ENCODE assay signal across 14 cellular contexts in the genomic region with DNA sequence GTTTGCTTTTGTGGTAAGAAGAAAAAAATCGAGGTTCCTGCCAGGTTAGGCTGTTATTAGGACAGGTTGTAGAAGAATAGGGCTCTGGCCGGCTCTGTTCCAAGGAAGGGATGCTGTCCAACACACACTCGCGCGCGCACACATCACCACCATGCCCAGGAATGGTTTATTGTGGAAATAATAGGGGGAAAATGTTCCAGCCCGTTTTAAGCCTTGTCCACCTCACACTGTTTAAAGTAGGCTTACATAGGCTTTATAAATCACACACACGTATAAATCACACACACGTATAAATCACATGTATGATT. TPM values are rescaled to one million over a fixed set of nuclear protein-coding genes. Genes with fewer than 3 reads are reported as not detected.
DNase-seq lines count a peak whose midpoint lies in the region; ATAC-seq and TF ChIP-seq lines count a peak whose summit lies in the region.
"Had no signal": no experiment of that assay in that cellular context is flagged by ENCODE, and none has a peak within 500 bp of the region (broad histone marks: within the 10 kb centered on the region; RNA-seq: fewer than 3 reads in every experiment).

No MANE protein-coding gene starts in this region.

- POLR2A ChIA-PET in activated B cell treated with CpG ODN at 0.5 μM for 24 hours (lab: Charles Lee) (no interaction called here), HEK293T (lab: Yijun Ruan, JAX) (no interaction called here)

- H3K4me1 ChIP-seq in GM23338 (ENCODE audit: insufficient read depth) (peaks cover 4% of the 10 kb centered on the region), skeletal muscle tissue (ENCODE audit: control insufficient read depth in 3 of 3, insufficient read depth in 3 of 3, low read length in 3 of 3) (peaks cover 17 to 19% (median 17%) of the 10 kb centered on the region in 3 donors)

- no peak overlapping the region for H3K27ac ChIP-seq in GM23338 (ENCODE audit: low read depth)
- no peak overlapping the region for H3K27ac ChIP-seq in skeletal muscle tissue (ENCODE audit: low read depth, low read length)
- H3K27ac ChIP-seq: epithelial cell of prostate had no signal

- H3K36me3 ChIP-seq in GM23338 (ENCODE audit: insufficient read depth), result no peaks in the 10 kb centered on the region
- H3K36me3 ChIP-seq in skeletal muscle tissue (ENCODE audit: control insufficient read depth in 3 of 3, insufficient read depth in 3 of 3, low read length in 3 of 3), result no peaks in the 10 kb centered on the region
- H3K36me3 ChIP-seq: left lung had no signal

- peak overlapping the region; percentile 82 for H3K4me3 ChIP-seq in GM23338
- H3K4me3 ChIP-seq in iPS-18c (ENCODE audit: insufficient read depth, low read depth, low read length), result peak overlapping the region; percentile 57; the same call in 1 of the 2 replicates
- peak overlapping the region; percentile 74 to 79 (median 75) for H3K4me3 ChIP-seq in skeletal muscle tissue (ENCODE audit: low read length in 3 of 3)

- no peak overlapping the region for H2AFZ ChIP-seq in GM23338

- H3K4me1 Mint-ChIP-seq in GM23338 (peaks cover 11% of the 10 kb centered on the region), activated B cell treated with CpG ODN at 0.5 μM for 24 hours (peaks cover 21% of the 10 kb centered on the region)

- H3K4me3 Mint-ChIP-seq in GM23338 (peak overlapping the region; percentile 75), activated B cell treated with CpG ODN at 0.5 μM for 24 hours (peak overlapping the region; percentile 81)

- in situ Hi-C loops in GM13977 (cut with MboI; ENCODE audit: low pct_unique_long_range_greater_than_20kb, low sequenced_read_pairs, unreplicated experiment), result no loop called here

- H3K79me2 ChIP-seq in GM23338 (replicated peaks; ENCODE audit: insufficient read depth), result no peaks in the 10 kb centered on the region

- H3K27me3 Mint-ChIP-seq in GM23338 (ENCODE audit: insufficient read depth, low read depth, poor library complexity) (peaks cover 41% of the 10 kb centered on the region), activated B cell treated with CpG ODN at 0.5 μM for 24 hours (peaks cover 30% of the 10 kb centered on the region)

- H3K9me3 ChIP-seq in iPS-18c (ENCODE audit: control insufficient read depth, insufficient read depth, low read length) (peaks cover 2% of the 10 kb centered on the region), skeletal muscle tissue (ENCODE audit: control insufficient read depth in 3 of 3, low read length in 3 of 3) (no peaks in the 10 kb centered on the region)
- H3K9me3 ChIP-seq: left lung had no signal

- DNase-seq in GM23338 (ENCODE audit: low spot score) (no peak), activated B cell treated with CpG ODN at 0.5 μM for 24 hours (no peak), HEK293T (ENCODE audit: extremely low spot score) (no peak), GM13977 (ENCODE audit: low spot score) (no peak), AG08395 (ENCODE audit: low spot score) (no peak)
- DNase-seq: activated effector memory CD4-positive, alpha-beta T cell treated with anti-CD3 and anti-CD28 coated beads, Interleukin-2, amount 50 U/mL, for 16 hours; NCI-H446 treated with DMSO at 0.1 percent for 48 hours; stimulated activated CD4-positive, alpha-beta T cell treated with anti-CD3 and anti-CD28 coated beads, Interleukin-4, amount 100 ng/mL, for 4 hours had no signal

- ATAC-seq in GM23338 (no peak), activated B cell treated with CpG ODN at 0.5 μM for 24 hours (ENCODE audit: low read depth) (no peak), HG02623 (IDR thresholded peaks at IDR 0.05; ENCODE audit: unreplicated experiment) (no peak)

- H3K27me3 ChIP-seq in GM23338 (ENCODE audit: insufficient read depth) (peaks cover 70% of the 10 kb centered on the region), skeletal muscle tissue (ENCODE audit: control insufficient read depth in 3 of 3, insufficient read depth in 3 of 3, low read length in 3 of 3) (peaks cover 0 to 18% (median 4%) of the 10 kb centered on the region in 3 donors)

- H3K27ac Mint-ChIP-seq in GM23338 (no peak overlapping the region), activated B cell treated with CpG ODN at 0.5 μM for 24 hours (no peak overlapping the region)

- no peaks in the 10 kb centered on the region for H3F3A ChIP-seq in GM23338 (replicated peaks; ENCODE audit: low read depth)

- no peak for TF ChIP-seq CTCF in GM23338 (conservative IDR thresholded peaks at IDR 0.05; ENCODE audit: low read depth in 2 of 2)
- no peak for TF ChIP-seq CTCF in activated B cell treated with CpG ODN at 0.5 μM for 24 hours (IDR thresholded peaks at IDR 0.05)
- TF ChIP-seq CTCF in GM13977 (IDR thresholded peaks at IDR 0.05; ENCODE audit: extremely low read depth, insufficient read depth, missing control alignments), result no peak

- no peaks in the 10 kb centered on the region; the same call in 1 of the 2 replicates for H4K20me1 ChIP-seq in GM23338 (replicated peaks; ENCODE audit: insufficient read depth)

- H3K36me3 Mint-ChIP-seq in GM23338 (ENCODE audit: low read depth), result no peaks in the 10 kb centered on the region
- H3K36me3 Mint-ChIP-seq in activated B cell treated with CpG ODN at 0.5 μM for 24 hours (ENCODE audit: low read depth), result no peaks in the 10 kb centered on the region

- peak overlapping the region; percentile 92 for H3K4me2 ChIP-seq in GM23338

- no peaks in the 10 kb centered on the region for H3K9me2 ChIP-seq in GM23338 (ENCODE audit: insufficient read depth)

- intact Hi-C loops in activated B cell treated with CpG ODN at 0.5 μM for 24 hours (cut with micrococcal nuclease), result loop anchor here (2.0 to 10.0 kb wide), 6 partner anchors 15 to 731 kb away; no protein-coding TSS in a partner anchor

- CTCF ChIA-PET in activated B cell treated with CpG ODN at 0.5 μM for 24 hours (lab: Charles Lee) (no interaction called here), HEK293T (lab: Yijun Ruan, JAX) (no interaction called here)

- H3K9me3 Mint-ChIP-seq in GM23338 (no peaks in the 10 kb centered on the region), activated B cell treated with CpG ODN at 0.5 μM for 24 hours (no peaks in the 10 kb centered on the region)

- H3K9ac ChIP-seq in skeletal muscle tissue (ENCODE audit: low read depth in 1 of 3, low read length in 3 of 3), result peak overlapping the region in 2 of 3 donors; percentile 39 to 72

TF ChIP-seq in GM23338, 12 proteins besides CTCF, POLR2A, EP300 and RAD21 (continues in another document):
- TF ChIP-seq NANOG (IDR thresholded peaks at IDR 0.05; ENCODE audit: borderline replicate concordance), result no peak
- TF ChIP-seq EZH2 (IDR thresholded peaks at IDR 0.05; ENCODE audit: low read depth, unreplicated experiment), result no peak
- TF ChIP-seq CREB1 (CRISPR knock-in tag; IDR thresholded peaks at IDR 0.05; ENCODE audit: low read depth), result no peak
- no peak for TF ChIP-seq EZH2phosphoT487 (IDR thresholded peaks at IDR 0.05; ENCODE audit: unreplicated experiment)

TF ChIP-seq in HEK293T, 16 proteins besides CTCF, POLR2A, EP300 and RAD21:
- no peak for TF ChIP-seq SP1 (IDR thresholded peaks at IDR 0.05)
- TF ChIP-seq FOXM1 (IDR thresholded peaks at IDR 0.05; ENCODE audit: borderline replicate concordance), result no peak
- TF ChIP-seq NFRKB (IDR thresholded peaks at IDR 0.05), result no peak
- no peak for TF ChIP-seq ELF4 (IDR thresholded peaks at IDR 0.05)
- no peak for TF ChIP-seq SUZ12 (IDR thresholded peaks at IDR 0.05)
- TF ChIP-seq FOXK2 (IDR thresholded peaks at IDR 0.05), result no peak
- no peak for TF ChIP-seq ARNT (IDR thresholded peaks at IDR 0.05)
- no peak for TF ChIP-seq L3MBTL2 (conservative IDR thresholded peaks at IDR 0.05)
- TF ChIP-seq CTBP1 (IDR thresholded peaks at IDR 0.05; ENCODE audit: borderline replicate concordance), result no peak
- TF ChIP-seq TARDBP (IDR thresholded peaks at IDR 0.05), result no peak
- TF ChIP-seq ZNF384 (IDR thresholded peaks at IDR 0.05), result no peak
- no peak for TF ChIP-seq HDGF (IDR thresholded peaks at IDR 0.05; ENCODE audit: borderline replicate concordance)
- TF ChIP-seq, protein P1, sequence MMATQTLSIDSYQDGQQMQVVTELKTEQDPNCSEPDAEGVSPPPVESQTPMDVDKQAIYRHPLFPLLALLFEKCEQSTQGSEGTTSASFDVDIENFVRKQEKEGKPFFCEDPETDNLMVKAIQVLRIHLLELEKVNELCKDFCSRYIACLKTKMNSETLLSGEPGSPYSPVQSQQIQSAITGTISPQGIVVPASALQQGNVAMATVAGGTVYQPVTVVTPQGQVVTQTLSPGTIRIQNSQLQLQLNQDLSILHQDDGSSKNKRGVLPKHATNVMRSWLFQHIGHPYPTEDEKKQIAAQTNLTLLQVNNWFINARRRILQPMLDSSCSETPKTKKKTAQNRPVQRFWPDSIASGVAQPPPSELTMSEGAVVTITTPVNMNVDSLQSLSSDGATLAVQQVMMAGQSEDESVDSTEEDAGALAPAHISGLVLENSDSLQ (IDR thresholded peaks at IDR 0.05), result no peak
- TF ChIP-seq FOXA1 (IDR thresholded peaks at IDR 0.05), result no peak
- TF ChIP-seq BHLHE40 (IDR thresholded peaks at IDR 0.05; ENCODE audit: borderline replicate concordance), result no peak
- TF ChIP-seq LEF1 (IDR thresholded peaks at IDR 0.05; ENCODE audit: borderline replicate concordance), result no peak

RNA-seq across cellular contexts. Expression of a gene that starts 1.2 kb away (rescaled TPM):
- total RNA-seq in GM23338 (2014; rRNA removed; shearing (Covaris generic)), result 0.31 and 0.54 TPM in 2 replicates
- 0.05 TPM in 1 of 2 replicates, not detected in the other for polyA plus RNA-seq in GM23338 (2016; fragmentation: Nextera tagmentation; extraction: Ambion mirVana)
- total RNA-seq in activated B cell treated with CpG ODN at 0.5 μM for 24 hours (0.11 and 0.17 TPM in 2 replicates), skeletal muscle tissue (8.9 TPM)
- total RNA-seq: T-helper 1 cell treated with Interleukin-12 subunit alpha and Interleukin-12 subunit beta and Interleukin-4 antibody, amounts not matched to agents 30 ng/mL and 1 ng/mL, for 36 hours had no signal
